Comparison of ENCODE assay signal across 10 cellular contexts in genomic region chr18:35511833-35512232, GRCh38.
A peak's percentile ranks its signal among the peaks of the same experiment; 100 is the strongest.
DNase-seq lines count a peak whose midpoint lies in the region; ATAC-seq lines count a peak whose summit lies in the region.
"Had no signal": no experiment of that assay in that cellular context is flagged by ENCODE, and none has a peak within 500 bp of the region (broad histone marks: within the 10 kb centered on the region; RNA-seq: fewer than 3 reads in every experiment).

No MANE protein-coding gene starts in this region.

- peak; percentile 31 for ATAC-seq in GM19452 (IDR thresholded peaks at IDR 0.05; ENCODE audit: unreplicated experiment)
- peak; percentile 22 for ATAC-seq in HG03520 (IDR thresholded peaks at IDR 0.05; ENCODE audit: unreplicated experiment)
- ATAC-seq: stimulated activated naive CD8-positive, alpha-beta T cell treated with anti-CD3 and anti-CD28 coated beads, Interleukin-15, amount 100 ng/mL, for 72 hours had no signal

- peak overlapping the region; percentile 83 for H3K27ac ChIP-seq in epithelial cell of prostate

- DNase-seq in D341Med (ENCODE audit: low spot score) (peak; percentile 34), epithelial cell of prostate (ENCODE audit: low read depth, low spot score) (no peak), cortex of kidney (lab: John Stamatoyannopoulos, UW) (no peak), NCI-H146 (lab: John Stamatoyannopoulos, UW) (no peak), NCI-H1417 treated with DMSO at 0.1 percent for 48 hours (lab: John Stamatoyannopoulos, UW) (no peak)
- no peak for DNase-seq in stimulated activated CD4-positive, alpha-beta T cell treated with anti-CD3 and anti-CD28 coated beads, Interleukin-2, amount 100 ng/mL, for 24 hours
- DNase-seq: cerebellar nuclear complex; stimulated activated naive CD8-positive, alpha-beta T cell treated with anti-CD3 and anti-CD28 coated beads, Interleukin-15, amount 100 ng/mL, for 72 hours had no signal
